16 cellular contexts compared by ENCODE assay signal in genomic region chr15:72382146-72382545, GRCh38. TPM values are rescaled to one million over a fixed set of nuclear protein-coding genes. Genes with fewer than 3 reads are reported as not detected.
DNase-seq lines count a peak whose midpoint lies in the region; TF ChIP-seq lines count a peak whose summit lies in the region.
"Had no signal": no experiment of that assay in that cellular context is flagged by ENCODE, and none has a peak within 500 bp of the region (broad histone marks: within the 10 kb centered on the region; RNA-seq: fewer than 3 reads in every experiment).

No MANE protein-coding gene starts in this region.

- H3K9me3 Mint-ChIP-seq in MCF 10A (ENCODE audit: unreplicated experiment) (no peaks in the 10 kb centered on the region), chondrocyte (ENCODE audit: low read depth) (no peaks in the 10 kb centered on the region)

- H3K4me3 ChIP-seq in breast epithelium: no peak overlapping the region
- H3K4me3 ChIP-seq in smooth muscle cell: no peak overlapping the region
- H3K4me3 ChIP-seq in hepatocyte: no peak overlapping the region
- H3K4me3 ChIP-seq: gastrocnemius medialis, left lung had no signal

- H2AFZ ChIP-seq in smooth muscle cell (ENCODE audit: low read depth) (no peak overlapping the region), hepatocyte (no peak overlapping the region)

- H3K4me1 ChIP-seq in breast epithelium (no peaks in the 10 kb centered on the region), smooth muscle cell (ENCODE audit: low read depth) (no peaks in the 10 kb centered on the region), hepatocyte (ENCODE audit: insufficient read depth) (no peaks in the 10 kb centered on the region)

- H3K4me3 Mint-ChIP-seq in MCF 10A (ENCODE audit: unreplicated experiment): no peak overlapping the region
- H3K4me3 Mint-ChIP-seq in chondrocyte (ENCODE audit: unreplicated experiment): no peak overlapping the region

- H3K9me3 ChIP-seq in breast epithelium (no peaks in the 10 kb centered on the region), smooth muscle cell (replicated peaks; ENCODE audit: low read depth) (no peaks in the 10 kb centered on the region), hepatocyte (ENCODE audit: low read depth) (no peaks in the 10 kb centered on the region)
- H3K9me3 ChIP-seq: gastrocnemius medialis, left lung had no signal

- BruUV-seq in MCF 10A (replicated peaks; lab: Mats Ljungman, UMichigan): no TSS peak

- POLR2A ChIA-PET in MCF 10A (lab: Yijun Ruan, JAX): no interaction called here

- TF ChIP-seq CTCF in MCF 10A (IDR thresholded peaks at IDR 0.05; ENCODE audit: unreplicated experiment): no peak
- peak in 1 of 3 donors; percentile 26 for TF ChIP-seq CTCF in breast epithelium (IDR thresholded peaks at IDR 0.05)
- peak; percentile 52 for TF ChIP-seq CTCF in chondrocyte (IDR thresholded peaks at IDR 0.05)
- peak; percentile 4 for TF ChIP-seq CTCF in smooth muscle cell (IDR thresholded peaks at IDR 0.05; ENCODE audit: borderline replicate concordance, insufficient read depth, poor library complexity, severe bottlenecking)
- TF ChIP-seq CTCF in hepatocyte (IDR thresholded peaks at IDR 0.05; ENCODE audit: poor library complexity): no peak

- H3K36me3 ChIP-seq in breast epithelium (no peaks in the 10 kb centered on the region), smooth muscle cell (ENCODE audit: low read depth) (no peaks in the 10 kb centered on the region), hepatocyte (replicated peaks; ENCODE audit: insufficient read depth, low read depth) (no peaks in the 10 kb centered on the region)
- H3K36me3 ChIP-seq: gastrocnemius medialis, left lung had no signal

- H4K20me1 ChIP-seq in smooth muscle cell (ENCODE audit: low read depth): no peaks in the 10 kb centered on the region
- no peaks in the 10 kb centered on the region for H4K20me1 ChIP-seq in hepatocyte (ENCODE audit: insufficient read depth, poor library complexity, severe bottlenecking)

- H3K9ac ChIP-seq in smooth muscle cell (ENCODE audit: low read depth): no peak overlapping the region

- H3K36me3 Mint-ChIP-seq in MCF 10A (ENCODE audit: insufficient read depth, unreplicated experiment) (no peaks in the 10 kb centered on the region), chondrocyte (ENCODE audit: low read depth) (no peaks in the 10 kb centered on the region)

- no peak overlapping the region for H3K4me2 ChIP-seq in smooth muscle cell
- no peak overlapping the region for H3K4me2 ChIP-seq in hepatocyte

- H3K27me3 ChIP-seq in breast epithelium (no peaks in the 10 kb centered on the region), smooth muscle cell (ENCODE audit: low read depth) (peaks cover 52% of the 10 kb centered on the region), hepatocyte (peaks cover 21% of the 10 kb centered on the region)
- H3K27me3 ChIP-seq: gastrocnemius medialis had no signal

- H3K79me2 ChIP-seq in smooth muscle cell (ENCODE audit: low read depth): no peaks in the 10 kb centered on the region
- peaks cover 6% of the 10 kb centered on the region for H3K79me2 ChIP-seq in hepatocyte

- WGBS in smooth muscle cell (ENCODE audit: low lambda C conversion rate): 71% methylated on average over 2 of the region's 2 CpGs
- WGBS in hepatocyte (ENCODE audit: low lambda C conversion rate, missing lambda C conversion rate): 80% methylated on average over 2 of the region's 2 CpGs

- H3K4me1 Mint-ChIP-seq in MCF 10A (ENCODE audit: insufficient read depth, unreplicated experiment): no peaks in the 10 kb centered on the region
- H3K4me1 Mint-ChIP-seq in chondrocyte (ENCODE audit: low read depth): no peaks in the 10 kb centered on the region

- intact Hi-C loops in MCF 10A (cut with micrococcal nuclease) (no loop called here), breast epithelium (cut with DNase I; ENCODE audit: low total_unique reads) (no loop called here)

- no peaks in the 10 kb centered on the region for H3K9me2 ChIP-seq in hepatocyte (replicated peaks; ENCODE audit: insufficient read depth)

- CTCF ChIA-PET in MCF 10A (lab: Yijun Ruan, JAX): no interaction called here

- H3K27ac Mint-ChIP-seq in MCF 10A (ENCODE audit: low read depth, unreplicated experiment) (no peak overlapping the region), chondrocyte (ENCODE audit: unreplicated experiment) (no peak overlapping the region)

- peaks cover 29% of the 10 kb centered on the region for H3K27me3 Mint-ChIP-seq in MCF 10A (ENCODE audit: insufficient read depth, unreplicated experiment)
- peaks cover 42% of the 10 kb centered on the region for H3K27me3 Mint-ChIP-seq in chondrocyte (ENCODE audit: low read depth)

- H3F3A ChIP-seq in smooth muscle cell (ENCODE audit: low read depth): no peaks in the 10 kb centered on the region

- H3K27ac ChIP-seq in breast epithelium: no peak overlapping the region
- no peak overlapping the region for H3K27ac ChIP-seq in smooth muscle cell (ENCODE audit: low read depth)
- no peak overlapping the region for H3K27ac ChIP-seq in hepatocyte
- H3K27ac ChIP-seq: gastrocnemius medialis, left lung had no signal

- DNase-seq in MCF 10A (ENCODE audit: unreplicated experiment) (peak; percentile 9), breast epithelium (ENCODE audit: low spot score in 2 of 2) (no peak), NAMALWA (ENCODE audit: low spot score) (peak; percentile 52), chondrocyte (ENCODE audit: low spot score) (no peak), smooth muscle cell (lab: John Stamatoyannopoulos, UW; ENCODE audit: unreplicated experiment) (no peak), retina (no peak), hepatocyte (ENCODE audit: low spot score) (no peak)
- no peak for DNase-seq in activated naive CD4-positive, alpha-beta T cell treated with anti-CD3 and anti-CD28 coated beads, Interleukin-2, amount 50 U/mL, for 16 hours
- DNase-seq: activated CD4-positive, alpha-beta T cell treated with anti-CD3 and anti-CD28 coated beads, Interleukin-2, amount 50 U/mL, for 1 hour; activated gamma-delta T cell treated with Interleukin-2 at 50 U/mL for 16 hours; cerebellar nuclear complex; gastrocnemius medialis; left lung; NCI-H2227 treated with DMSO at 0.1 percent for 48 hours; occipital lobe; stimulated activated CD4-positive, alpha-beta T cell treated with anti-CD3 and anti-CD28 coated beads, Interleukin-4, amount 100 ng/mL, for 1 hour had no signal

- no peak for TF ChIP-seq POLR2A in breast epithelium (IDR thresholded peaks at IDR 0.05)

RNA-seq across cellular contexts. Expression of gene HEXA, which starts 6.3 kb away (rescaled TPM):
- total RNA-seq in MCF 10A (2022): 87.5 and 110 TPM in 2 replicates
- 100 to 1,000 TPM in 1 of 3 donors, 10 to 100 TPM in 2; 63.6 to 147 (median 81.1) TPM for total RNA-seq in breast epithelium
- 194 to 221 TPM (median 199 TPM) in 3 replicates for total RNA-seq in chondrocyte
- total RNA-seq in smooth muscle cell: 77.4 and 103 TPM in 2 replicates
- polyA plus RNA-seq in smooth muscle cell: 139 and 155 TPM in 2 replicates
- total RNA-seq in hepatocyte: 175 and 180 TPM in 2 replicates
- polyA plus RNA-seq in hepatocyte: 268 and 286 TPM in 2 replicates

RNA-seq across cellular contexts. Expression of gene TMEM202, which starts 16.0 kb away (rescaled TPM):
- total RNA-seq in MCF 10A (2022): not detected in 2 replicates
- total RNA-seq in breast epithelium: not detected
- total RNA-seq in chondrocyte: not detected in 3 replicates
- total RNA-seq in smooth muscle cell: not detected in 2 replicates
- polyA plus RNA-seq in smooth muscle cell: not detected in 2 replicates
- total RNA-seq in hepatocyte: not detected in 2 replicates
- not detected in 2 replicates for polyA plus RNA-seq in hepatocyte
- total RNA-seq: gastrocnemius medialis, left lung, occipital lobe had no signal

Comparison
In these comparisons a context has a peak if more than half of its experiments do, and no peak if none do; other contexts are left out.
1. DNase-seq: peak in MCF 10A (single experiment) and NAMALWA (single experiment); none in breast epithelium (0 of 2), chondrocyte (single experiment), smooth muscle cell (single experiment), retina (single experiment), hepatocyte (single experiment) and activated naive CD4-positive, alpha-beta T cell treated with anti-CD3 and anti-CD28 coated beads, Interleukin-2, amount 50 U/mL, for 16 hours (single experiment).
2. CTCF ChIP-seq: peak in chondrocyte (single experiment) and smooth muscle cell (single experiment); none in MCF 10A (single experiment) and hepatocyte (single experiment).